Comparison of ENCODE assay signal across 16 cellular contexts in genomic region chr5:73506459-73506955, GRCh38. TPM values are rescaled to one million over a fixed set of nuclear protein-coding genes. Genes with fewer than 3 reads are reported as not detected.
A peak's percentile ranks its signal among the peaks of the same experiment; 100 is the strongest.
DNase-seq lines count a peak whose midpoint lies in the region; ATAC-seq and TF ChIP-seq lines count a peak whose summit lies in the region.
"Had no signal": no experiment of that assay in that cellular context is flagged by ENCODE, and none has a peak within 500 bp of the region (broad histone marks: within the 10 kb centered on the region; RNA-seq: fewer than 3 reads in every experiment).

No MANE protein-coding gene starts in this region.

- no peaks in the 10 kb centered on the region for H3K9me3 Mint-ChIP-seq in GM23338
- H3K9me3 Mint-ChIP-seq: activated T-helper 1 cell treated with anti-CD3 and anti-CD28 coated beads, Interleukin-12 subunit alpha, Interleukin-12 subunit beta, Interleukin-2, Interleukin-4 antibody, amounts not matched to agents 30 ng/mL and 10 ng/mL and 1 ng/mL, durations not matched to agents 14 hours and 24 hours and 36 hours had no signal

- in situ Hi-C loops in HAP-1 (cut with MboI; ENCODE audit: low sequenced_read_pairs), result no loop called here

- H2AFZ ChIP-seq in GM23338, result no peak overlapping the region

- H3K27ac ChIP-seq in GM23338 (ENCODE audit: low read depth), result peak overlapping the region; percentile 61
- H3K27ac ChIP-seq in left lung, result peak overlapping the region; percentile 26 to 27
- H3K27ac ChIP-seq: SJCRH30, transverse colon had no signal

- H3K36me3 ChIP-seq in GM23338 (ENCODE audit: insufficient read depth), result peaks cover 33% of the 10 kb centered on the region
- peaks cover 10 to 55% of the 10 kb centered on the region in 2 donors for H3K36me3 ChIP-seq in left lung
- H3K36me3 ChIP-seq in HAP-1 (replicated peaks), result peaks cover 48% of the 10 kb centered on the region

- H3K27me3 Mint-ChIP-seq in GM23338 (ENCODE audit: insufficient read depth, low read depth, poor library complexity), result peaks cover 2% of the 10 kb centered on the region

- peak; percentile 73 for ATAC-seq in GM23338
- ATAC-seq in left lung, result no peak
- no peak for ATAC-seq in GM18861 (IDR thresholded peaks at IDR 0.05; ENCODE audit: unreplicated experiment)
- ATAC-seq: left colon had no signal

- H3K4me2 ChIP-seq in GM23338, result no peak overlapping the region

- no peak overlapping the region for H3K4me3 Mint-ChIP-seq in GM23338
- H3K4me3 Mint-ChIP-seq: activated T-helper 1 cell treated with anti-CD3 and anti-CD28 coated beads, Interleukin-12 subunit alpha, Interleukin-12 subunit beta, Interleukin-2, Interleukin-4 antibody, amounts not matched to agents 30 ng/mL and 10 ng/mL and 1 ng/mL, durations not matched to agents 14 hours and 24 hours and 36 hours; CD14-positive monocyte had no signal

- peaks cover 13% of the 10 kb centered on the region for H3K4me1 Mint-ChIP-seq in GM23338
- H3K4me1 Mint-ChIP-seq: CD14-positive monocyte had no signal

- DNase-seq in GM23338 (ENCODE audit: low spot score), result peak; percentile 24
- no peak for DNase-seq in left lung
- no peak for DNase-seq in SHP77 treated with DMSO at 0.1 percent for 48 hours (lab: John Stamatoyannopoulos, UW)
- DNase-seq in HAP-1 (ENCODE audit: low spot score in 2 of 2), result no peak
- DNase-seq: activated CD4-positive, alpha-beta T cell treated with anti-CD3 and anti-CD28 coated beads, Interleukin-2, amount 50 U/mL, for 1 hour; effector memory CD4-positive, alpha-beta T cell; GOT3; left colon; NCI-H345; SJCRH30; stimulated activated CD4-positive, alpha-beta T cell treated with anti-CD3 and anti-CD28 coated beads, Interleukin-4, amount 100 ng/mL, for 4 hours; transverse colon had no signal

- intact Hi-C loops in left lung (cut with DNase I), result no loop called here

- H3K79me2 ChIP-seq in GM23338 (replicated peaks; ENCODE audit: insufficient read depth), result peaks cover 7% of the 10 kb centered on the region

- H3K27me3 ChIP-seq in GM23338 (ENCODE audit: insufficient read depth), result no peaks in the 10 kb centered on the region
- H3K27me3 ChIP-seq in left lung, result no peaks in the 10 kb centered on the region
- H3K27me3 ChIP-seq in HAP-1 (ENCODE audit: low read depth), result no peaks in the 10 kb centered on the region
- H3K27me3 ChIP-seq: SJCRH30, transverse colon had no signal

- H3K27ac Mint-ChIP-seq in GM23338, result peak overlapping the region; percentile 77
- H3K27ac Mint-ChIP-seq: activated T-helper 1 cell treated with anti-CD3 and anti-CD28 coated beads, Interleukin-12 subunit alpha, Interleukin-12 subunit beta, Interleukin-2, Interleukin-4 antibody, amounts not matched to agents 30 ng/mL and 10 ng/mL and 1 ng/mL, durations not matched to agents 14 hours and 24 hours and 36 hours; CD14-positive monocyte had no signal

- H3K4me1 ChIP-seq in GM23338 (ENCODE audit: insufficient read depth) (peaks cover 4% of the 10 kb centered on the region), left lung (peaks cover 0 to 5% of the 10 kb centered on the region in 2 donors), HAP-1 (no peaks in the 10 kb centered on the region)
- H3K4me1 ChIP-seq: SJCRH30 had no signal

- no peaks in the 10 kb centered on the region for H3K9me3 ChIP-seq in left lung
- no peaks in the 10 kb centered on the region for H3K9me3 ChIP-seq in HAP-1
- H3K9me3 ChIP-seq: SJCRH30, transverse colon had no signal

- peaks cover 55% of the 10 kb centered on the region for H3K36me3 Mint-ChIP-seq in GM23338 (ENCODE audit: low read depth)

- peaks cover 9% of the 10 kb centered on the region; the same call in 1 of the 2 replicates for H3F3A ChIP-seq in GM23338 (replicated peaks; ENCODE audit: low read depth)

- H3K9me2 ChIP-seq in GM23338 (ENCODE audit: insufficient read depth), result no peaks in the 10 kb centered on the region

- TF ChIP-seq CTCF in GM23338 (conservative IDR thresholded peaks at IDR 0.05; ENCODE audit: low read depth in 2 of 2) (no peak), left lung (IDR thresholded peaks at IDR 0.05) (no peak)

- H3K4me3 ChIP-seq in GM23338 (no peak overlapping the region), left lung (no peak overlapping the region), HAP-1 (no peak overlapping the region)
- H3K4me3 ChIP-seq: SJCRH30, transverse colon had no signal

- peaks cover 12% of the 10 kb centered on the region for H4K20me1 ChIP-seq in GM23338 (replicated peaks; ENCODE audit: insufficient read depth)

TF ChIP-seq in PFSK-1, 5 proteins besides CTCF, POLR2A, EP300 and RAD21:
- TF ChIP-seq FOXP2 (optimal IDR thresholded peaks at IDR 0.05; ENCODE audit: borderline replicate concordance, extremely low read depth, extremely low read length, insufficient read depth) (no peak), REST (IDR thresholded peaks at IDR 0.05; ENCODE audit: insufficient read depth in 1 of 2, low read depth in 2 of 2, low read length in 2 of 2) (no peak), POLR2AphosphoS5 (IDR thresholded peaks at IDR 0.05; ENCODE audit: low read depth, low read length) (peak; percentile 34; the same call in 1 of the 2 replicates), TAF1 (IDR thresholded peaks at IDR 0.05; ENCODE audit: borderline replicate concordance, insufficient read depth, low read length) (no peak), SIN3A (IDR thresholded peaks at IDR 0.05; ENCODE audit: borderline replicate concordance, insufficient read depth, low read length) (no peak)

RNA-seq across cellular contexts. Expression of gene BTF3, which starts 8.3 kb away (rescaled TPM):
- total RNA-seq in GM23338 (2014; rRNA removed; shearing (Covaris generic)), result 472 and 506 TPM in 2 replicates
- 1,033 and 1,148 TPM in 2 replicates for polyA plus RNA-seq in GM23338 (2016; fragmentation: Nextera tagmentation; extraction: Ambion mirVana)
- polyA plus RNA-seq in PFSK-1 (2012; ENCODE audit: insufficient read length, low read depth), result 886 TPM
- 100 to 1,000 TPM; 353 to 421 TPM for total RNA-seq in left lung

RNA-seq across cellular contexts. Expression of gene FOXD1, which starts 57.9 kb away (rescaled TPM):
- 0.12 and 0.42 TPM in 2 replicates for total RNA-seq in GM23338 (2014; rRNA removed; shearing (Covaris generic))
- 0.23 TPM in 1 of 2 replicates, not detected in the other for polyA plus RNA-seq in GM23338 (2016; fragmentation: Nextera tagmentation; extraction: Ambion mirVana)
- polyA plus RNA-seq in PFSK-1 (2012; ENCODE audit: insufficient read length, low read depth), result 42.3 TPM
- under 1 TPM; 0.10 to 0.29 TPM for total RNA-seq in left lung
- total RNA-seq: transverse colon had no signal
- polyA plus RNA-seq: CD14-positive monocyte had no signal

RNA-seq across cellular contexts. Expression of gene ANKRA2, which starts 58.9 kb away (rescaled TPM):
- total RNA-seq in GM23338 (2014; rRNA removed; shearing (Covaris generic)), result 13.1 and 28.7 TPM in 2 replicates
- 15.3 and 18.7 TPM in 2 replicates for polyA plus RNA-seq in GM23338 (2016; fragmentation: Nextera tagmentation; extraction: Ambion mirVana)
- 8.2 TPM for polyA plus RNA-seq in PFSK-1 (2012; ENCODE audit: insufficient read length, low read depth)
- 10 to 100 TPM; 11.9 to 13.8 TPM for total RNA-seq in left lung

RNA-seq across cellular contexts. Expression of gene UTP15, which starts 59.0 kb away (rescaled TPM):
- total RNA-seq in GM23338 (2014; rRNA removed; shearing (Covaris generic)), result 33.9 and 59.0 TPM in 2 replicates
- polyA plus RNA-seq in GM23338 (2016; fragmentation: Nextera tagmentation; extraction: Ambion mirVana), result 13.4 and 16.5 TPM in 2 replicates
- 10.4 TPM for polyA plus RNA-seq in PFSK-1 (2012; ENCODE audit: insufficient read length, low read depth)
- total RNA-seq in left lung, result 10 to 100 TPM; 10.9 to 15.8 TPM
